Comparison of ENCODE assay signal across 8 cellular contexts in genomic region chr16:10752843-10753523, GRCh38. TPM values are rescaled to one million over a fixed set of nuclear protein-coding genes. Genes with fewer than 3 reads are reported as not detected.
DNase-seq lines count a peak whose midpoint lies in the region; ATAC-seq lines count a peak whose summit lies in the region.

No MANE protein-coding gene starts in this region.

- 87% methylated on average over 10 of the region's 10 CpGs for WGBS in right cardiac atrium

- no peak overlapping the region for H3K27ac ChIP-seq in right cardiac atrium (ENCODE audit: low read length)

- no peaks in the 10 kb centered on the region for H3K9me3 ChIP-seq in right cardiac atrium (ENCODE audit: control insufficient read depth, low read length)

- intact Hi-C loops in right cardiac atrium (cut with DNase I): loop anchor here in 2 of 4 donors (5.0 to 10.0 kb wide), 3 partner anchors 72 to 172 kb away; no protein-coding TSS in a partner anchor

- ATAC-seq in GM21528 (IDR thresholded peaks at IDR 0.05; ENCODE audit: low FRiP score, unreplicated experiment) (peak; percentile 54), right cardiac atrium (peak; percentile 40 to 53), HG02973 (IDR thresholded peaks at IDR 0.05; ENCODE audit: unreplicated experiment) (no peak)

- no peaks in the 10 kb centered on the region for H3K4me1 ChIP-seq in right cardiac atrium (ENCODE audit: control insufficient read depth, insufficient read depth, low read length)

- H3K27me3 ChIP-seq in right cardiac atrium (ENCODE audit: control insufficient read depth, insufficient read depth): no peaks in the 10 kb centered on the region

- DNase-seq in CD1c-positive myeloid dendritic cell (ENCODE audit: extremely low spot score) (peak; percentile 95), NCI-H2171 treated with DMSO at 0.1 percent for 48 hours (lab: John Stamatoyannopoulos, UW) (peak; percentile 52), right cardiac atrium (peak in 2 of 3 donors; percentile 81 to 89), NCI-H2196 treated with DMSO at 0.1 percent for 48 hours (lab: John Stamatoyannopoulos, UW; ENCODE audit: unreplicated experiment) (no peak), SHP77 (lab: John Stamatoyannopoulos, UW) (no peak)
- DNase-seq in activated naive CD4-positive, alpha-beta T cell treated with Interleukin-2 at 50 U/mL for 16 hours: no peak

- no peak overlapping the region for H3K4me3 ChIP-seq in right cardiac atrium (ENCODE audit: low read length)

RNA-seq across cellular contexts. Expression of gene NUBP1, which starts 9.3 kb away (rescaled TPM):
- total RNA-seq in right cardiac atrium: 10 to 100 TPM; 45.9 to 49.8 (median 47.4) TPM
- polyA plus RNA-seq in right cardiac atrium: 55.9 TPM

RNA-seq across cellular contexts. Expression of gene TEKT5, which starts 58.3 kb away (rescaled TPM):
- not detected for total RNA-seq in right cardiac atrium
- 0.07 TPM for polyA plus RNA-seq in right cardiac atrium

Comparison
In these comparisons a context has a peak if more than half of its experiments do, and no peak if none do; other contexts are left out.
1. DNase-seq: peak in CD1c-positive myeloid dendritic cell (single experiment), NCI-H2171 treated with DMSO at 0.1 percent for 48 hours (single experiment) and right cardiac atrium (2 of 3); none in NCI-H2196 treated with DMSO at 0.1 percent for 48 hours (single experiment), SHP77 (0 of 2) and activated naive CD4-positive, alpha-beta T cell treated with Interleukin-2 at 50 U/mL for 16 hours (single experiment).